8 cellular contexts compared by ENCODE assay signal in the genomic region with DNA sequence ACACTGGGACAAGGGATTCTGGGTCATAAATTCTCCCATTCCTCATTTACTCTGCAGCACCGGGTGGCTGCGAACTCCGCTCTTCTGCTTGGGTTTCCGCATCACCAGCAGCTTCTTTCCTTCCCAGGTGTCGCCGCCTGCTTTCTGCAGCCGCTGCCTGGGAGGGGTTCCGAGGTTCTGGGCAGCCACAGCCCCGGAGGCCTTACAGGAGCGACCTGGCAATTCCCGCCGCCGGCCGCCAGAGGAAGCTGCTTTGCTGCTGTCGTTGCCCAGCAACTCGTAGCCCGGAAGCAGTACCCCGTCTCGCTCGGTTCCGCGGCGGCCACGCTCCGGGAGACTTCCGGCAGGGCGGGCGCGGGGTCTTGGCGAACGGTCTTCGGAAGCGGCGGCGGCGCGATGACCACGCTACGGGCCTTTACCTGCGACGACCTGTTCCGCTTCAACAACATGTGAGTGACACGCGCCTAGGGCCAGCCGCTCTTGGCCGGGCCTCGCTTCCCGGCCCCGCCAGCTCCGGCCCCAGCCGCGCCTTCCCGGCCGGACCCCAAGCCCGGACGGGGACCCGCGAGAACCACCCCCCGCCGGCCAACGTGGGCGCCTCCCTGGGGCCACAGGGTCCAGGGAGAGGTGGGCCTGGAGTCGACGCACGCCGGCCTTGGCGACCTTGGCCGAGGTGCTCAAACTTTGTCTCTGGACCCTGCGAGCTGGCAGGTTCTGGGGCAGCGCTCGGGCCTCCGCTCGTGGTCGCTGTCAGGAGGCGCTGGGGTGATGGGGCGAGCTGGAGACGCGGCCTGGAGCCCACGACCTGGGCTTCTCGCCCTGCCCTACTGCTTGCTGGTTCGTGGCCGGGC. TPM values are rescaled to one million over a fixed set of nuclear protein-coding genes. Genes with fewer than 3 reads are reported as not detected.
DNase-seq lines count a peak whose midpoint lies in the region; ATAC-seq and TF ChIP-seq lines count a peak whose summit lies in the region.

Gene NAA20 (plus strand): TSS at position 362 of the 851 bp plus-strand sequence. CDS start 35 bp downstream, at position 397.

- POLR2A ChIA-PET in AG04449 (lab: Yijun Ruan, JAX), result interaction anchor here (0.8 to 1.5 kb wide), 5 partner anchors 31 to 260 kb away, joined by 3 to 6 read pairs (median 3); partner anchors contain the start of genes CFAP61 and CRNKL1

- H3F3A ChIP-seq in smooth muscle cell (ENCODE audit: low read depth), result no peaks in the 10 kb centered on the region

- in situ Hi-C loops in mammary epithelial cell (cut with MboI; ENCODE audit: low sequenced_read_pairs in 2 of 2), result no loop called here

- CTCF ChIA-PET in AG04449 (lab: Yijun Ruan, JAX) (interaction anchor here (0.7 to 4.6 kb wide), 22 partner anchors 8 to 589 kb away, joined by 3 to 40 read pairs (median 4); no protein-coding TSS in a partner anchor), mammary epithelial cell (lab: Charles Lee; ENCODE audit: low non-redundant PET) (interaction anchor here (0.6 to 0.7 kb wide), 2 partner anchors 272 to 322 kb away, joined by 7 to 9 read pairs; no protein-coding TSS in a partner anchor)

- H3K27ac ChIP-seq in WERI-Rb-1, result peak within 1 kb of the TSS; percentile 84
- H3K27ac ChIP-seq in mammary epithelial cell (ENCODE audit: insufficient read depth, low read depth, low read length), result peak within 1 kb of the TSS; percentile 82
- peak within 1 kb of the TSS; percentile 71 for H3K27ac ChIP-seq in smooth muscle cell (ENCODE audit: low read depth)

- dilution Hi-C loops in mammary epithelial cell (cut with HindIII; ENCODE audit: low sequenced_read_pairs), result loop anchor here (5.0 kb wide), 1 partner anchor 35 kb away; the partner anchor contains the start of genes CFAP61 and CRNKL1

- H3K4me2 ChIP-seq in mammary epithelial cell (ENCODE audit: insufficient read depth, low read depth, low read length) (peak within 1 kb of the TSS; percentile 97), smooth muscle cell (peak within 1 kb of the TSS; percentile 100)

- TF ChIP-seq CTCF in AG04449 (IDR thresholded peaks at IDR 0.05; ENCODE audit: insufficient read depth, low read length, missing control alignments) (peak; percentile 89), WERI-Rb-1 (IDR thresholded peaks at IDR 0.05; ENCODE audit: low read depth, low read length) (peak; percentile 82), mammary epithelial cell (conservative IDR thresholded peaks at IDR 0.05 in 1 of 2, IDR thresholded peaks at IDR 0.05 in 1 of 2; ENCODE audit: extremely low read depth in 1 of 2, insufficient read depth in 1 of 2, low read depth in 1 of 2, low read length in 2 of 2) (peak; percentile 48 to 77), smooth muscle cell (IDR thresholded peaks at IDR 0.05; ENCODE audit: borderline replicate concordance, insufficient read depth, poor library complexity, severe bottlenecking) (peak; percentile 43)

- H3K27me3 ChIP-seq in WERI-Rb-1 (ENCODE audit: insufficient read depth, low read depth, severe bottlenecking) (no peaks in the 10 kb centered on the region), mammary epithelial cell (ENCODE audit: insufficient read depth, low read length) (no peaks in the 10 kb centered on the region), smooth muscle cell (ENCODE audit: low read depth) (no peaks in the 10 kb centered on the region)

- H3K36me3 ChIP-seq in WERI-Rb-1, result peaks cover 14% of the 10 kb centered on the region
- H3K36me3 ChIP-seq in mammary epithelial cell (ENCODE audit: insufficient read depth, low read length), result peaks cover 7% of the 10 kb centered on the region
- H3K36me3 ChIP-seq in smooth muscle cell (ENCODE audit: low read depth), result no peaks in the 10 kb centered on the region

- H2AFZ ChIP-seq in mammary epithelial cell (ENCODE audit: low read depth, low read length), result peak within 1 kb of the TSS; percentile 88
- peak within 1 kb of the TSS; percentile 96 for H2AFZ ChIP-seq in smooth muscle cell (ENCODE audit: low read depth)

- H3K4me3 ChIP-seq in AG04449 (ENCODE audit: low read depth, low read length) (peak within 1 kb of the TSS; percentile 88), WERI-Rb-1 (ENCODE audit: low read depth, low read length) (peak within 1 kb of the TSS; percentile 96), mammary epithelial cell (replicated peaks in 1 of 3; ENCODE audit: insufficient read depth in 1 of 3, low read depth in 2 of 3, low read length in 3 of 3) (peak within 1 kb of the TSS; percentile 87 to 100 (median 97)), smooth muscle cell (peak within 1 kb of the TSS; percentile 100)

- intact Hi-C loops in mammary epithelial cell (cut with micrococcal nuclease), result loop anchor here (1.0 to 2.0 kb wide), 4 partner anchors 14 to 328 kb away; no protein-coding TSS in a partner anchor

- WGBS in mammary epithelial cell (ENCODE audit: low coverage, missing lambda C conversion rate), result 2% methylated on average over 24 of the region's 82 CpGs
- under 1% methylated on average over 77 of the region's 82 CpGs for WGBS in smooth muscle cell (ENCODE audit: low lambda C conversion rate)

- H3K9me3 ChIP-seq in WERI-Rb-1 (ENCODE audit: severe bottlenecking) (no peaks in the 10 kb centered on the region), mammary epithelial cell (replicated peaks; ENCODE audit: insufficient read depth, low read length) (no peaks in the 10 kb centered on the region), smooth muscle cell (replicated peaks; ENCODE audit: low read depth) (no peaks in the 10 kb centered on the region)

- DNase-seq in AG04449 (ENCODE audit: low read depth, low spot score) (no peak), NCI-H2171 treated with DMSO at 0.1 percent for 48 hours (lab: John Stamatoyannopoulos, UW) (peak; percentile 97), WERI-Rb-1 (peak; percentile 96), mammary epithelial cell (peak; percentile 86), iPS-NIHi11 (ENCODE audit: low spot score) (peak; percentile 96), smooth muscle cell (lab: John Stamatoyannopoulos, UW; ENCODE audit: unreplicated experiment) (peak; percentile 66)

- ATAC-seq in GM18861 (IDR thresholded peaks at IDR 0.05; ENCODE audit: unreplicated experiment), result peak; percentile 99
- peak; percentile 98 for ATAC-seq in HG03097 (IDR thresholded peaks at IDR 0.05; ENCODE audit: low FRiP score, unreplicated experiment)

- H4K20me1 ChIP-seq in mammary epithelial cell (ENCODE audit: insufficient read depth, low read length), result no peaks in the 10 kb centered on the region
- H4K20me1 ChIP-seq in smooth muscle cell (ENCODE audit: low read depth), result peaks cover 13% of the 10 kb centered on the region

- H3K4me1 ChIP-seq in mammary epithelial cell (ENCODE audit: insufficient read depth, low read length), result peaks cover 21% of the 10 kb centered on the region
- peaks cover 10% of the 10 kb centered on the region for H3K4me1 ChIP-seq in smooth muscle cell (ENCODE audit: low read depth)

- H3K9ac ChIP-seq in mammary epithelial cell (ENCODE audit: insufficient read depth, low read length) (peak within 1 kb of the TSS; percentile 95), smooth muscle cell (ENCODE audit: low read depth) (peak within 1 kb of the TSS; percentile 97)

- no TSS peak for BruUV-seq in mammary epithelial cell (replicated peaks; lab: Mats Ljungman, UMichigan)

- peaks cover 52% of the 10 kb centered on the region for H3K79me2 ChIP-seq in mammary epithelial cell (ENCODE audit: insufficient read depth, low read length)
- H3K79me2 ChIP-seq in smooth muscle cell (ENCODE audit: low read depth), result peaks cover 50% of the 10 kb centered on the region

RNA-seq across cellular contexts. Expression of gene NAA20, which starts in this region (rescaled TPM):
- total RNA-seq in mammary epithelial cell (100 to 1,000 TPM in 1 of 2 donors, 10 to 100 TPM in 1; 44.3 to 105 TPM), smooth muscle cell (35.4 and 49.4 TPM in 2 replicates)
- polyA plus RNA-seq in mammary epithelial cell (102 TPM), smooth muscle cell (96.9 and 101 TPM in 2 replicates)
- 49.6 TPM for polyA minus RNA-seq in mammary epithelial cell
